In the genomic region with DNA sequence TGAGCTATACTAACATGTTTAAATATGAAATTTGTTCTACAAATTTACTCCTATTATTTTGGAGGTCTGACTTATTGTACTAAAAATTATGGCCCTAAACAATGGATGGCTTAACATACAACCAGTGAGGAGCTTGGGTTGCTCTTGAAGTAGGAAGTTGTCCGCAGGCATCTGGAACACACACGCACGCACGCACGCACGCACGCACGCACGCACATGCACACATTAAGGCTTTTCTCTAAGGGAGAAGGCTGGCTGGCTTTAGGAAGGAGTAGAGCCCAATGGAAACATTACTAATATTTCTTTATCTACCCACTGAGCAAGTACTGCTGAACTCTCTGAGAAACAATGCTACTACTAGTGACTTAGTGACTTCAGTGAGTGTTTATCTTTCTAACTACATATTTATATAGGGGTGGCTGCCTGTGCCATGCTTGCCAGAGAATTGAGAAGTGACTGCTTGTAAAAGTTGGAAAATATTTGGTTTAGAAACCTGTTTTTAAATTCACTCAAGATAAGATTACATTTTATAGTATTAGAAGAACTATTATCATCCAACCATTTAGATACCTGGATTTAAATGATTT, we compare ENCODE assay signal across 22 cellular contexts. TPM values are rescaled to one million over a fixed set of nuclear protein-coding genes. Genes with fewer than 3 reads are reported as not detected.
"Had no signal": no experiment of that assay in that cellular context is flagged by ENCODE, and none has a peak within 500 bp of the region (broad histone marks: within the 10 kb centered on the region; RNA-seq: fewer than 3 reads in every experiment).

No MANE protein-coding gene starts in this region.

- H3K4me3 ChIP-seq: breast epithelium, neural progenitor cell, suprapubic skin, tibial artery had no signal

- DNase-seq: activated B cell treated with CpG ODN at 0.5 μM for 24 hours; activated CD8-positive, alpha-beta memory T cell treated with anti-CD3 and anti-CD28 coated beads, Interleukin-2, amount 10 ng/mL, durations not matched to agents 7 days and 5 days; activated CD8-positive, alpha-beta T cell treated with anti-CD3 and anti-CD28 coated beads, Interleukin-2, amount 10 ng/mL, durations not matched to agents 7 days and 5 days; activated naive CD4-positive, alpha-beta T cell; activated T-cell treated with anti-CD3 and anti-CD28 coated beads, Interleukin-2, amount 50 U/mL, for 48 hours; central memory CD4-positive, alpha-beta T cell; endodermal cell; islet precursor cell; natural killer cell; occipital lobe; right cardiac atrium; stimulated activated CD4-positive, alpha-beta T cell treated with anti-CD3 and anti-CD28 coated beads, Interleukin-15, amount 100 ng/mL, for 24 hours; stimulated activated CD4-positive, alpha-beta T cell treated with anti-CD3 and anti-CD28 coated beads, Interleukin-2, amount 100 ng/mL, for 24 hours; stimulated activated naive B cell treated with anti-CD40 and anti-IgM and Interleukin-4, amounts not matched to agents 10 μg/mL and 1 μg/mL and 100 μg/mL, for 72 hours; T-helper 17 cell; T1000; tibial artery had no signal

- H3K36me3 ChIP-seq: breast epithelium, neural progenitor cell, suprapubic skin, tibial artery had no signal

- H3K27me3 ChIP-seq: breast epithelium, suprapubic skin, tibial artery had no signal

- H3K4me1 ChIP-seq: neural progenitor cell, parathyroid adenoma had no signal

- ATAC-seq: activated CD8-positive, alpha-beta memory T cell treated with anti-CD3 and anti-CD28 coated beads, Interleukin-2, amount 10 ng/mL, durations not matched to agents 7 days and 5 days; activated CD8-positive, alpha-beta T cell treated with anti-CD3 and anti-CD28 coated beads, Interleukin-2, amount 10 ng/mL, durations not matched to agents 7 days and 5 days; activated naive CD4-positive, alpha-beta T cell treated with anti-CD3 and anti-CD28 coated beads, Interleukin-2, amount 50 U/mL, for 72 hours; natural killer cell; right cardiac atrium; stimulated activated naive B cell treated with anti-CD40 and anti-IgM and Interleukin-4, amounts not matched to agents 10 μg/mL and 1 μg/mL and 100 μg/mL, for 72 hours; T-helper 17 cell had no signal

- H3K9me3 ChIP-seq: breast epithelium, suprapubic skin, tibial artery had no signal

- H3K27ac ChIP-seq: breast epithelium, neural progenitor cell, parathyroid adenoma, suprapubic skin, tibial artery had no signal

RNA-seq across cellular contexts. Expression of a gene that starts 16.2 kb away (rescaled TPM):
- total RNA-seq: activated B cell treated with CpG ODN at 0.5 μM for 24 hours; activated CD8-positive, alpha-beta memory T cell treated with anti-CD3 and anti-CD28 coated beads, Interleukin-2, amount 10 ng/mL, durations not matched to agents 7 days and 5 days; activated CD8-positive, alpha-beta T cell treated with anti-CD3 and anti-CD28 coated beads, Interleukin-2, amount 10 ng/mL, durations not matched to agents 7 days and 5 days had no signal
